ENCODE assay signal across 8 cellular contexts in the genomic region with DNA sequence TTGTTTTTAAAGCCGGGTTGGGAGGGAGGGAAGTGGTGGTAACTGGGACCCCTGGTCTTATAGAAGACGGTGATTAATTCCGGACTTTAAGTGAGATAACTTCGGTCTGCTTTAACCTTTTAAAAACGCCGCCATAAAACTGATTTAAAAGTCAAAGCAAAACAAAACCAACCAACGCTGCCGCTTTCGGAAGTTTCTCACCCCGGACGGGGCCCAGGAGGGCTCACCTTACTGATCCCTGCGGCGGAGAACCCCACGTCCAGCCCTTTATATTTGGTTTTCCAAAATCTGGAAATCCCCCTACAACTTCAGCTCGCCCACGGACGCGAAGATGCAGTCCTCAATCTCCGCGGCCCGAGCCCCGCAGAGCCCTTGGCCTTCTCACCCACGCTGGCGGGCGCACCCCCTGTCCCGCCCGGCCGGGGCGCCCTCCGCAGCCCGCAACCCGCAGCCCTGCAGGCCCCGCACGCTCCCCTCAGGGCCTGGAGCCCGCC. TPM values are rescaled to one million over a fixed set of nuclear protein-coding genes. Genes with fewer than 3 reads are reported as not detected.
A peak's percentile ranks its signal among the peaks of the same experiment; 100 is the strongest.
DNase-seq lines count a peak whose midpoint lies in the region; ATAC-seq and TF ChIP-seq lines count a peak whose summit lies in the region.

No MANE protein-coding gene starts in this region.

- H4K20me1 ChIP-seq in BLaER1 treated with 17β-estradiol and CSF1 and Interleukin-3, amounts not matched to agents 10 nM and 100 nM, result peaks cover 0 to 9% (median 0%) of the 10 kb centered on the region in 11 experiments; a peak in 4 of 22 replicates
- H4K20me1 ChIP-seq in fibroblast of lung (ENCODE audit: control insufficient read depth, extremely low read depth, insufficient read depth, low read length), result no peaks in the 10 kb centered on the region

- H3K4me3 ChIP-seq in BLaER1 treated with 17β-estradiol and CSF1 and Interleukin-3, amounts not matched to agents 10 nM and 100 nM, result peak overlapping the region; percentile 74 to 95 (median 89)
- peak overlapping the region; percentile 67 to 86 (median 86) for H3K4me3 ChIP-seq in fibroblast of lung (replicated peaks in 1 of 4; ENCODE audit: control extremely low read depth in 1 of 4, insufficient read depth in 1 of 4, low read depth in 3 of 4, low read length in 4 of 4)
- H3K4me3 ChIP-seq in ovary, result peak overlapping the region; percentile 85

- H3K27me3 Mint-ChIP-seq in activated CD4-positive, alpha-beta T cell treated with anti-CD3 and anti-CD28 coated beads, Interleukin-2, amount 10 ng/mL, durations not matched to agents 7 days and 5 days, result no peaks in the 10 kb centered on the region

- 0 to 1% (median 0%) methylated on average over 31 to 35 of the region's 35 CpGs for WGBS in ovary, 3 donors

- POLR2A ChIA-PET in activated CD4-positive, alpha-beta T cell treated with anti-CD3 and anti-CD28 coated beads, Interleukin-2, amount 10 ng/mL, durations not matched to agents 7 days and 5 days (lab: Charles Lee), result no interaction called here

- peaks cover 16% of the 10 kb centered on the region for H3K36me3 Mint-ChIP-seq in activated CD4-positive, alpha-beta T cell treated with anti-CD3 and anti-CD28 coated beads, Interleukin-2, amount 10 ng/mL, durations not matched to agents 7 days and 5 days (ENCODE audit: low read depth)

- H3K27ac Mint-ChIP-seq in activated CD4-positive, alpha-beta T cell treated with anti-CD3 and anti-CD28 coated beads, Interleukin-2, amount 10 ng/mL, durations not matched to agents 7 days and 5 days, result peak overlapping the region; percentile 84

- peaks cover 0 to 8% (median 0%) of the 10 kb centered on the region in 11 experiments; a peak in 1 of 22 replicates for H3K36me3 ChIP-seq in BLaER1 treated with 17β-estradiol and CSF1 and Interleukin-3, amounts not matched to agents 10 nM and 100 nM
- H3K36me3 ChIP-seq in fibroblast of lung (ENCODE audit: control insufficient read depth, insufficient read depth, low read length) (no peaks in the 10 kb centered on the region), ovary (no peaks in the 10 kb centered on the region)

- CTCF ChIA-PET in activated CD4-positive, alpha-beta T cell treated with anti-CD3 and anti-CD28 coated beads, Interleukin-2, amount 10 ng/mL, durations not matched to agents 7 days and 5 days (lab: Charles Lee), result interaction anchor here (0.6 to 1.7 kb wide), 7 partner anchors 12 to 294 kb away, joined by 3 read pairs; no protein-coding TSS in a partner anchor

- peak overlapping the region; percentile 97 for H3K4me3 Mint-ChIP-seq in activated CD4-positive, alpha-beta T cell treated with anti-CD3 and anti-CD28 coated beads, Interleukin-2, amount 10 ng/mL, durations not matched to agents 7 days and 5 days

- TF ChIP-seq CTCF in fibroblast of lung (conservative IDR thresholded peaks at IDR 0.05 in 1 of 2, IDR thresholded peaks at IDR 0.05 in 1 of 2; ENCODE audit: low read depth in 1 of 2, low read length in 2 of 2), result no peak
- peak in 1 of 3 donors; percentile 41 for TF ChIP-seq CTCF in ovary (IDR thresholded peaks at IDR 0.05)

- TF ChIP-seq EP300 in ovary (IDR thresholded peaks at IDR 0.05), result no peak

- peak; percentile 58 for ATAC-seq in GM19372 (IDR thresholded peaks at IDR 0.05; ENCODE audit: low read depth, unreplicated experiment)
- ATAC-seq in HG03439 (IDR thresholded peaks at IDR 0.05; ENCODE audit: unreplicated experiment), result peak; percentile 69

- H3K9me3 ChIP-seq in BLaER1 treated with 17β-estradiol and CSF1 and Interleukin-3, amounts not matched to agents 10 nM and 100 nM (replicated peaks in 1 of 11), result peaks cover 0 to 28% (median 19%) of the 10 kb centered on the region in 11 experiments; a peak in 19 of 22 replicates
- H3K9me3 ChIP-seq in fibroblast of lung (ENCODE audit: control insufficient read depth, insufficient read depth, low read depth, low read length), result no peaks in the 10 kb centered on the region
- H3K9me3 ChIP-seq in ovary, result no peaks in the 10 kb centered on the region

- H3K27ac ChIP-seq in BLaER1 treated with 17β-estradiol and CSF1 and Interleukin-3, amounts not matched to agents 10 nM and 100 nM, result peak overlapping the region; percentile 63 to 89 (median 81); a peak in 21 of 22 replicates
- H3K27ac ChIP-seq in fibroblast of lung (ENCODE audit: insufficient read depth, low read length) (peak overlapping the region; percentile 55), ovary (peak overlapping the region; percentile 47 to 78)

- H3K4me1 Mint-ChIP-seq in activated CD4-positive, alpha-beta T cell treated with anti-CD3 and anti-CD28 coated beads, Interleukin-2, amount 10 ng/mL, durations not matched to agents 7 days and 5 days, result peaks cover 52% of the 10 kb centered on the region

- H3K4me2 ChIP-seq in BLaER1 treated with 17β-estradiol and CSF1 and Interleukin-3, amounts not matched to agents 10 nM and 100 nM, result peak overlapping the region; percentile 56 to 94 (median 85)
- peak overlapping the region; percentile 29 for H3K4me2 ChIP-seq in fibroblast of lung (ENCODE audit: extremely low read depth, insufficient read depth, low read length)

- no peaks in the 10 kb centered on the region for H3K27me3 ChIP-seq in BLaER1 treated with 17β-estradiol and CSF1 and Interleukin-3, amounts not matched to agents 10 nM and 100 nM
- H3K27me3 ChIP-seq in fibroblast of lung (ENCODE audit: control insufficient read depth, insufficient read depth, low read length) (no peaks in the 10 kb centered on the region), ovary (no peaks in the 10 kb centered on the region)

- intact Hi-C loops in ovary (cut with DNase I), result no loop called here

- no peak for DNase-seq in activated CD4-positive, alpha-beta T cell treated with anti-CD3 and anti-CD28 coated beads, Interleukin-2, amount 10 ng/mL, durations not matched to agents 7 days and 5 days
- peak in 1 of 2 donors; percentile 30 for DNase-seq in fibroblast of lung (ENCODE audit: low read depth in 2 of 2)
- DNase-seq in ovary, result no peak
- DNase-seq in occipital lobe (lab: John Stamatoyannopoulos, UW), result no peak
- no peak for DNase-seq in activated CD8-positive, alpha-beta memory T cell treated with anti-CD3 and anti-CD28 coated beads, Interleukin-2, amount 50 U/mL, for 48 hours

- no peak for TF ChIP-seq POLR2A in ovary (IDR thresholded peaks at IDR 0.05)

- no peaks in the 10 kb centered on the region for H3K79me2 ChIP-seq in fibroblast of lung (ENCODE audit: control insufficient read depth, insufficient read depth, low read length)

- H3K9ac ChIP-seq in BLaER1 treated with 17β-estradiol and CSF1 and Interleukin-3, amounts not matched to agents 10 nM and 100 nM, result peak overlapping the region; percentile 77 to 91 (median 87)
- H3K9ac ChIP-seq in fibroblast of lung (ENCODE audit: insufficient read depth, low read length), result peak overlapping the region; percentile 51

- peaks cover 48 to 58% (median 53%) of the 10 kb centered on the region in 10 experiments for H3K4me1 ChIP-seq in BLaER1 treated with 17β-estradiol and CSF1 and Interleukin-3, amounts not matched to agents 10 nM and 100 nM
- H3K4me1 ChIP-seq in fibroblast of lung (ENCODE audit: control insufficient read depth, extremely low read depth, insufficient read depth, low read length), result no peaks in the 10 kb centered on the region
- peaks cover 7% of the 10 kb centered on the region for H3K4me1 ChIP-seq in ovary (ENCODE audit: insufficient read depth)

- peak overlapping the region; percentile 81 for H2AFZ ChIP-seq in fibroblast of lung (ENCODE audit: low read length)

- H3K9me3 Mint-ChIP-seq in activated CD4-positive, alpha-beta T cell treated with anti-CD3 and anti-CD28 coated beads, Interleukin-2, amount 10 ng/mL, durations not matched to agents 7 days and 5 days, result peaks cover 7% of the 10 kb centered on the region

RNA-seq across cellular contexts. Expression of gene USP28, which starts 0.4 kb away (rescaled TPM):
- total RNA-seq in activated CD4-positive, alpha-beta T cell treated with anti-CD3 and anti-CD28 coated beads, Interleukin-2, amount 10 ng/mL, durations not matched to agents 7 days and 5 days, result 10 to 100 TPM; 36.7 to 36.9 TPM
- total RNA-seq in fibroblast of lung (37.7 and 38.0 TPM in 2 replicates), ovary (10 to 100 TPM; 13.5 to 29.5 (median 23.4) TPM), occipital lobe (34.3 TPM)
- polyA plus RNA-seq in fibroblast of lung (22.4 and 27.4 TPM in 2 replicates), ovary (10 to 100 TPM; 11.0 to 25.2 TPM)
- polyA plus RNA-seq in fibroblast of lung (2012), result 10.3 and 13.6 TPM in 2 replicates
- polyA minus RNA-seq in fibroblast of lung (ENCODE audit: low replicate concordance), result 7.3 and 18.3 TPM in 2 replicates

RNA-seq across cellular contexts. Expression of gene HTR3B, which starts 29.6 kb away (rescaled TPM):
- total RNA-seq in activated CD4-positive, alpha-beta T cell treated with anti-CD3 and anti-CD28 coated beads, Interleukin-2, amount 10 ng/mL, durations not matched to agents 7 days and 5 days, result not detected
- total RNA-seq in fibroblast of lung (not detected in 2 replicates), ovary (not detected), occipital lobe (0.31 TPM)
- polyA plus RNA-seq in fibroblast of lung (not detected in 2 replicates), ovary (not detected)
- polyA plus RNA-seq in fibroblast of lung (2012), result not detected in 2 replicates
- not detected in 2 replicates for polyA minus RNA-seq in fibroblast of lung (ENCODE audit: low replicate concordance)
